1 cellular context compared by ENCODE assay signal in genomic region chr5:100840364-100840763, GRCh38.
TF ChIP-seq lines count a peak whose summit lies in the region.

No MANE protein-coding gene starts in this region.

TF ChIP-seq in GM12878, 131 proteins besides CTCF, POLR2A, EP300 and RAD21 (continued from another document and continues in another):
- TF ChIP-seq TCF12 (IDR thresholded peaks at IDR 0.05; ENCODE audit: low read depth, low read length) (no peak), PRDM15 (CRISPR knock-in tag; IDR thresholded peaks at IDR 0.05) (no peak), NR2C1 (IDR thresholded peaks at IDR 0.05) (no peak), SMARCA5 (IDR thresholded peaks at IDR 0.05) (0 out of 2 replicates have a peak, but pooled peaks have one; percentile 71), RUNX3 (IDR thresholded peaks at IDR 0.05; ENCODE audit: low read length) (peak; percentile 84), STAT3 (IDR thresholded peaks at IDR 0.05; ENCODE audit: low read depth, low read length) (0 out of 2 replicates have a peak, but pooled peaks have one; percentile 22), ZNF274 (IDR thresholded peaks at IDR 0.05; ENCODE audit: insufficient read depth, insufficient read length) (no peak), NFXL1 (IDR thresholded peaks at IDR 0.05; ENCODE audit: borderline replicate concordance) (no peak), REST (IDR thresholded peaks at IDR 0.05; ENCODE audit: low read depth, low read length) (no peak), CREB1 (IDR thresholded peaks at IDR 0.05; ENCODE audit: low read depth) (peak; percentile 74), CHD2 (IDR thresholded peaks at IDR 0.05; ENCODE audit: borderline replicate concordance, low read depth, low read length) (peak; percentile 31; the same call in 1 of the 2 replicates), GABPA (IDR thresholded peaks at IDR 0.05; ENCODE audit: low read depth) (no peak), KDM1A (IDR thresholded peaks at IDR 0.05; ENCODE audit: borderline replicate concordance) (no peak), RB1 (IDR thresholded peaks at IDR 0.05; ENCODE audit: borderline replicate concordance) (no peak), TCF3 (IDR thresholded peaks at IDR 0.05; ENCODE audit: borderline replicate concordance, insufficient read depth, low read depth, low read length) (no peak), SREBF1 (IDR thresholded peaks at IDR 0.05; ENCODE audit: low read length) (no peak), ELK1 (IDR thresholded peaks at IDR 0.05; ENCODE audit: low read depth, low read length) (no peak), NKRF (conservative IDR thresholded peaks at IDR 0.05) (no peak), MTA3 (IDR thresholded peaks at IDR 0.05; ENCODE audit: borderline replicate concordance, low read length) (no peak; the same call in 1 of the 2 replicates), SREBF2 (IDR thresholded peaks at IDR 0.05; ENCODE audit: low read length) (no peak), PKNOX1 (IDR thresholded peaks at IDR 0.05) (no peak), IKZF1 (conservative IDR thresholded peaks at IDR 0.05) (peak; percentile 72), POLR2AphosphoS2 (IDR thresholded peaks at IDR 0.05; ENCODE audit: low read depth, low read length) (no peak), USF1 (IDR thresholded peaks at IDR 0.05; ENCODE audit: borderline replicate concordance, extremely low read length, insufficient read depth, low read depth, low read length) (no peak), SUPT20H (IDR thresholded peaks at IDR 0.05; ENCODE audit: borderline replicate concordance, control insufficient read depth, low read depth, low read length) (no peak), SMAD1 (IDR thresholded peaks at IDR 0.05; ENCODE audit: low read depth, partially characterized antibody) (peak; percentile 1), EGR1 (IDR thresholded peaks at IDR 0.05; ENCODE audit: borderline replicate concordance in 1 of 2, low read depth in 2 of 2, low read length in 2 of 2) (no peak), RELA (IDR thresholded peaks at IDR 0.05; ENCODE audit: borderline replicate concordance, partially characterized antibody) (peak; percentile 76), RFX5 (IDR thresholded peaks at IDR 0.05; ENCODE audit: low read depth, low read length) (no peak)
- TF ChIP-seq, protein P1, sequence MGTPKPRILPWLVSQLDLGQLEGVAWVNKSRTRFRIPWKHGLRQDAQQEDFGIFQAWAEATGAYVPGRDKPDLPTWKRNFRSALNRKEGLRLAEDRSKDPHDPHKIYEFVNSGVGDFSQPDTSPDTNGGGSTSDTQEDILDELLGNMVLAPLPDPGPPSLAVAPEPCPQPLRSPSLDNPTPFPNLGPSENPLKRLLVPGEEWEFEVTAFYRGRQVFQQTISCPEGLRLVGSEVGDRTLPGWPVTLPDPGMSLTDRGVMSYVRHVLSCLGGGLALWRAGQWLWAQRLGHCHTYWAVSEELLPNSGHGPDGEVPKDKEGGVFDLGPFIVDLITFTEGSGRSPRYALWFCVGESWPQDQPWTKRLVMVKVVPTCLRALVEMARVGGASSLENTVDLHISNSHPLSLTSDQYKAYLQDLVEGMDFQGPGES (IDR thresholded peaks at IDR 0.05) = no peak
- TF ChIP-seq, protein P2, sequence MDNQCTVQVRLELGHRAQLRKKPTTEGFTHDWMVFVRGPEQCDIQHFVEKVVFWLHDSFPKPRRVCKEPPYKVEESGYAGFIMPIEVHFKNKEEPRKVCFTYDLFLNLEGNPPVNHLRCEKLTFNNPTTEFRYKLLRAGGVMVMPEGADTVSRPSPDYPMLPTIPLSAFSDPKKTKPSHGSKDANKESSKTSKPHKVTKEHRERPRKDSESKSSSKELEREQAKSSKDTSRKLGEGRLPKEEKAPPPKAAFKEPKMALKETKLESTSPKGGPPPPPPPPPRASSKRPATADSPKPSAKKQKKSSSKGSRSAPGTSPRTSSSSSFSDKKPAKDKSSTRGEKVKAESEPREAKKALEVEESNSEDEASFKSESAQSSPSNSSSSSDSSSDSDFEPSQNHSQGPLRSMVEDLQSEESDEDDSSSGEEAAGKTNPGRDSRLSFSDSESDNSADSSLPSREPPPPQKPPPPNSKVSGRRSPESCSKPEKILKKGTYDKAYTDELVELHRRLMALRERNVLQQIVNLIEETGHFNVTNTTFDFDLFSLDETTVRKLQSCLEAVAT (IDR thresholded peaks at IDR 0.05) = no peak
- TF ChIP-seq, protein P3, sequence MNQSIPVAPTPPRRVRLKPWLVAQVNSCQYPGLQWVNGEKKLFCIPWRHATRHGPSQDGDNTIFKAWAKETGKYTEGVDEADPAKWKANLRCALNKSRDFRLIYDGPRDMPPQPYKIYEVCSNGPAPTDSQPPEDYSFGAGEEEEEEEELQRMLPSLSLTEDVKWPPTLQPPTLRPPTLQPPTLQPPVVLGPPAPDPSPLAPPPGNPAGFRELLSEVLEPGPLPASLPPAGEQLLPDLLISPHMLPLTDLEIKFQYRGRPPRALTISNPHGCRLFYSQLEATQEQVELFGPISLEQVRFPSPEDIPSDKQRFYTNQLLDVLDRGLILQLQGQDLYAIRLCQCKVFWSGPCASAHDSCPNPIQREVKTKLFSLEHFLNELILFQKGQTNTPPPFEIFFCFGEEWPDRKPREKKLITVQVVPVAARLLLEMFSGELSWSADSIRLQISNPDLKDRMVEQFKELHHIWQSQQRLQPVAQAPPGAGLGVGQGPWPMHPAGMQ (IDR thresholded peaks at IDR 0.05; ENCODE audit: borderline replicate concordance) = no peak
- TF ChIP-seq, protein P4, sequence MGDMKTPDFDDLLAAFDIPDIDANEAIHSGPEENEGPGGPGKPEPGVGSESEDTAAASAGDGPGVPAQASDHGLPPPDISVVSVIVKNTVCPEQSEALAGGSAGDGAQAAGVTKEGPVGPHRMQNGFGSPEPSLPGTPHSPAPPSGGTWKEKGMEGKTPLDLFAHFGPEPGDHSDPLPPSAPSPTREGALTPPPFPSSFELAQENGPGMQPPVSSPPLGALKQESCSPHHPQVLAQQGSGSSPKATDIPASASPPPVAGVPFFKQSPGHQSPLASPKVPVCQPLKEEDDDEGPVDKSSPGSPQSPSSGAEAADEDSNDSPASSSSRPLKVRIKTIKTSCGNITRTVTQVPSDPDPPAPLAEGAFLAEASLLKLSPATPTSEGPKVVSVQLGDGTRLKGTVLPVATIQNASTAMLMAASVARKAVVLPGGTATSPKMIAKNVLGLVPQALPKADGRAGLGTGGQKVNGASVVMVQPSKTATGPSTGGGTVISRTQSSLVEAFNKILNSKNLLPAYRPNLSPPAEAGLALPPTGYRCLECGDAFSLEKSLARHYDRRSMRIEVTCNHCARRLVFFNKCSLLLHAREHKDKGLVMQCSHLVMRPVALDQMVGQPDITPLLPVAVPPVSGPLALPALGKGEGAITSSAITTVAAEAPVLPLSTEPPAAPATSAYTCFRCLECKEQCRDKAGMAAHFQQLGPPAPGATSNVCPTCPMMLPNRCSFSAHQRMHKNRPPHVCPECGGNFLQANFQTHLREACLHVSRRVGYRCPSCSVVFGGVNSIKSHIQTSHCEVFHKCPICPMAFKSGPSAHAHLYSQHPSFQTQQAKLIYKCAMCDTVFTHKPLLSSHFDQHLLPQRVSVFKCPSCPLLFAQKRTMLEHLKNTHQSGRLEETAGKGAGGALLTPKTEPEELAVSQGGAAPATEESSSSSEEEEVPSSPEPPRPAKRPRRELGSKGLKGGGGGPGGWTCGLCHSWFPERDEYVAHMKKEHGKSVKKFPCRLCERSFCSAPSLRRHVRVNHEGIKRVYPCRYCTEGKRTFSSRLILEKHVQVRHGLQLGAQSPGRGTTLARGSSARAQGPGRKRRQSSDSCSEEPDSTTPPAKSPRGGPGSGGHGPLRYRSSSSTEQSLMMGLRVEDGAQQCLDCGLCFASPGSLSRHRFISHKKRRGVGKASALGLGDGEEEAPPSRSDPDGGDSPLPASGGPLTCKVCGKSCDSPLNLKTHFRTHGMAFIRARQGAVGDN (IDR thresholded peaks at IDR 0.05) = peak; percentile 58
- TF ChIP-seq, protein P5, sequence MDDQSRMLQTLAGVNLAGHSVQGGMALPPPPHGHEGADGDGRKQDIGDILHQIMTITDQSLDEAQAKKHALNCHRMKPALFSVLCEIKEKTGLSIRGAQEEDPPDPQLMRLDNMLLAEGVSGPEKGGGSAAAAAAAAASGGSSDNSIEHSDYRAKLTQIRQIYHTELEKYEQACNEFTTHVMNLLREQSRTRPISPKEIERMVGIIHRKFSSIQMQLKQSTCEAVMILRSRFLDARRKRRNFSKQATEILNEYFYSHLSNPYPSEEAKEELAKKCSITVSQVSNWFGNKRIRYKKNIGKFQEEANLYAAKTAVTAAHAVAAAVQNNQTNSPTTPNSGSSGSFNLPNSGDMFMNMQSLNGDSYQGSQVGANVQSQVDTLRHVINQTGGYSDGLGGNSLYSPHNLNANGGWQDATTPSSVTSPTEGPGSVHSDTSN (IDR thresholded peaks at IDR 0.05; ENCODE audit: insufficient replicate concordance, low read depth, low read length) = no peak
